16 cellular contexts compared by ENCODE assay signal in the genomic region with DNA sequence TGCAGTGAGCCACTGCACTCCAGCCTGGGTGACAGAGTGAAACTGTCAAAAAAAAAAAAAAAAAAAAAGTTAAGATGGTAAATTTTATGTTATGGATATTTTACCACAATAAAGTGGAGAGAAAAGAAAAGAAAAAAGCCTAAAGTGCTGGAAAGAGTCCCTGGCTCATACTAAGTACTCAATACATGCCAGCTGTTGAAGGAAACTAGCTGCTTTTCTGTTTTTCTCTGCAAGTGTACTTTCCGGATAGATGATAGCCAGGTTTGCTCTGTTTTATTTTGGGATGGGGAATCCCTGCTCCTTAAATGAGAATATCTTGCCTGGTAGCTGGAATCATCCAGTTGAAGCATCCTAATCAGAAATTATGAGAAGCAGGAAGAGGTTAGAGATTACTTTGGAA. TPM values are rescaled to one million over a fixed set of nuclear protein-coding genes. Genes with fewer than 3 reads are reported as not detected.
A peak's percentile ranks its signal among the peaks of the same experiment; 100 is the strongest.
DNase-seq lines count a peak whose midpoint lies in the region; ATAC-seq and TF ChIP-seq lines count a peak whose summit lies in the region.
"Had no signal": no experiment of that assay in that cellular context is flagged by ENCODE, and none has a peak within 500 bp of the region (broad histone marks: within the 10 kb centered on the region; RNA-seq: fewer than 3 reads in every experiment).

No MANE protein-coding gene starts in this region.

- H4K20me1 ChIP-seq in Loucy (ENCODE audit: insufficient read depth, low read length, poor library complexity, severe bottlenecking), result no peaks in the 10 kb centered on the region

- intact Hi-C loops in right cardiac atrium (cut with DNase I) (no loop called here), vagina (cut with DNase I) (no loop called here)

- no peaks in the 10 kb centered on the region for H3F3A ChIP-seq in Loucy (ENCODE audit: low read depth)

- H3K4me3 ChIP-seq in Loucy (ENCODE audit: low read length, poor library complexity, severe bottlenecking) (no peak overlapping the region), brain microvascular endothelial cell (ENCODE audit: low read depth, low read length) (no peak overlapping the region), right cardiac atrium (ENCODE audit: low read length) (no peak overlapping the region), vagina (no peak overlapping the region)
- H3K4me3 ChIP-seq: adrenal gland, neural progenitor cell, stomach had no signal

- H3K27me3 ChIP-seq in Loucy (ENCODE audit: insufficient read depth, low read length, poor library complexity, severe bottlenecking) (no peaks in the 10 kb centered on the region), brain microvascular endothelial cell (replicated peaks) (no peaks in the 10 kb centered on the region), right cardiac atrium (ENCODE audit: control insufficient read depth, insufficient read depth) (no peaks in the 10 kb centered on the region), vagina (no peaks in the 10 kb centered on the region)
- H3K27me3 ChIP-seq: adrenal gland, neural progenitor cell, stomach had no signal

- no peaks in the 10 kb centered on the region for H3K79me2 ChIP-seq in Loucy (ENCODE audit: insufficient read depth, low read length)

- peaks cover 15% of the 10 kb centered on the region for H3K4me1 ChIP-seq in Loucy (ENCODE audit: insufficient read depth, low read length, poor library complexity, severe bottlenecking)
- H3K4me1 ChIP-seq in right cardiac atrium (ENCODE audit: control insufficient read depth, insufficient read depth, low read length), result peaks cover 3% of the 10 kb centered on the region
- H3K4me1 ChIP-seq in vagina, result no peaks in the 10 kb centered on the region
- H3K4me1 ChIP-seq: adrenal gland, neural progenitor cell, stomach had no signal

- WGBS in right cardiac atrium, result 33% methylated on average over 1 of the region's 1 CpG

- in situ Hi-C loops in brain microvascular endothelial cell (cut with HindIII; ENCODE audit: low pct_ligation_motif_present, low sequenced_read_pairs), result no loop called here

- no peak overlapping the region for H3K4me2 ChIP-seq in Loucy (ENCODE audit: low read depth, low read length, poor library complexity, severe bottlenecking)
- H3K4me2 ChIP-seq: neural progenitor cell had no signal

- no peak for DNase-seq in brain microvascular endothelial cell
- no peak for DNase-seq in right cardiac atrium
- no peak for DNase-seq in vagina (ENCODE audit: extremely low spot score in 2 of 2)
- no peak for DNase-seq in SKM-1 (lab: John Stamatoyannopoulos, UW; ENCODE audit: unreplicated experiment)
- no peak for DNase-seq in activated gamma-delta T cell (lab: John Stamatoyannopoulos, UW)
- DNase-seq: adrenal gland, endodermal cell, Karpas-422, NCI-H1092 treated with DMSO at 0.1 percent for 48 hours, NCI-H524 treated with DMSO at 0.1 percent for 48 hours, SHP77 treated with DMSO at 0.1 percent for 48 hours, stomach had no signal

- no peaks in the 10 kb centered on the region for H3K9me2 ChIP-seq in Loucy (replicated peaks; ENCODE audit: low read depth, low read length)

- H3K36me3 ChIP-seq in Loucy (ENCODE audit: insufficient read depth, low read length), result no peaks in the 10 kb centered on the region
- no peaks in the 10 kb centered on the region for H3K36me3 ChIP-seq in brain microvascular endothelial cell (replicated peaks)
- no peaks in the 10 kb centered on the region for H3K36me3 ChIP-seq in vagina
- H3K36me3 ChIP-seq: adrenal gland, neural progenitor cell, stomach had no signal

- no peak for TF ChIP-seq CTCF in Loucy (conservative IDR thresholded peaks at IDR 0.05; ENCODE audit: low read length)
- TF ChIP-seq CTCF in brain microvascular endothelial cell (IDR thresholded peaks at IDR 0.05; ENCODE audit: low read depth, low read length, missing control alignments), result no peak
- no peak for TF ChIP-seq CTCF in vagina (IDR thresholded peaks at IDR 0.05)

- H2AFZ ChIP-seq in Loucy (ENCODE audit: low read length), result 0 out of 2 replicates have a peak overlapping the region, but pooled peaks have one; percentile 24
- H2AFZ ChIP-seq: neural progenitor cell had no signal

- no peak overlapping the region for H3K9ac ChIP-seq in Loucy (ENCODE audit: low read depth, low read length, poor library complexity, severe bottlenecking)
- H3K9ac ChIP-seq: neural progenitor cell had no signal

- TF ChIP-seq POLR2A in vagina (IDR thresholded peaks at IDR 0.05), result no peak

- H3K27ac ChIP-seq in brain microvascular endothelial cell (peak overlapping the region; percentile 59), right cardiac atrium (ENCODE audit: low read length) (peak overlapping the region; percentile 46), vagina (peak overlapping the region; percentile 75)
- H3K27ac ChIP-seq: neural progenitor cell had no signal

- no peaks in the 10 kb centered on the region for H3K9me3 ChIP-seq in Loucy (ENCODE audit: insufficient read depth, low read depth, low read length)
- H3K9me3 ChIP-seq in right cardiac atrium (ENCODE audit: control insufficient read depth, low read length), result no peaks in the 10 kb centered on the region
- no peaks in the 10 kb centered on the region for H3K9me3 ChIP-seq in vagina
- H3K9me3 ChIP-seq: adrenal gland, stomach had no signal

- ATAC-seq in right cardiac atrium (peak; percentile 40 to 57), GM19328 (IDR thresholded peaks at IDR 0.05; ENCODE audit: unreplicated experiment) (no peak)
- ATAC-seq: WTC11 had no signal

RNA-seq across cellular contexts. Expression of a gene that starts 10.9 kb away (rescaled TPM):
- total RNA-seq in right cardiac atrium, result 100 to 1,000 TPM; 258 to 299 (median 276) TPM
- polyA plus RNA-seq in right cardiac atrium, result 318 TPM
- 175 TPM for total RNA-seq in vagina
